ENCODE assay signal across 24 cellular contexts in the genomic region with DNA sequence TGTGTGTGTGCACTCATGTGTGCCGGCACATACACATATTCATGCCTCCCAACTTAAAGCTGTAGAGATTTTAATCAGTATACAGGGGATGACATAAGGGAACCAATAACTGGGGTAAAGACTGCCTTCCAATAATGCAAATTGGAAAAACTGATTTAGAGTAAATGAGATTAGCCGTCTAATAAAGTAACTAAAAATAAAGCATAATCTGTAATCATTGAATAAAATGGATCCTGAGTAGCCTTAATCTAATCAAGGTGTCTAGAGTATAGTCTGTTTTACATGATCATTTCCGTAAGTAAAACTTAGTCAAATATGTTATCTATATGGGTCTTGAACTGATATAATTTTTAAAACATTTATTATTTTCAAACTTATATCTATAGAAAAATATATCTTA.
DNase-seq lines count a peak whose midpoint lies in the region; ATAC-seq, FAIRE-seq and TF ChIP-seq lines count a peak whose summit lies in the region.
"Had no signal": no experiment of that assay in that cellular context is flagged by ENCODE, and none has a peak within 500 bp of the region (broad histone marks: within the 10 kb centered on the region; RNA-seq: fewer than 3 reads in every experiment).

No MANE protein-coding gene starts in this region.

- no peak overlapping the region for H3K27ac ChIP-seq in GM12878 (ENCODE audit: control insufficient read depth, insufficient read depth)
- H3K27ac ChIP-seq: 22Rv1, BLaER1, C4-2B had no signal

- H4K20me1 ChIP-seq in GM12878 (ENCODE audit: control insufficient read depth, insufficient read depth): no peaks in the 10 kb centered on the region
- H4K20me1 ChIP-seq: BLaER1 had no signal

- TF ChIP-seq POLR2A in GM12878 (IDR thresholded peaks at IDR 0.05; ENCODE audit: low read depth, low read length): no peak

- ATAC-seq in HG03432 (IDR thresholded peaks at IDR 0.05; ENCODE audit: unreplicated experiment) (peak; percentile 31), GM12878 (peak; percentile 50)
- no peak for ATAC-seq in activated T-cell treated with anti-CD3 and anti-CD28 coated beads, Interleukin-2, amount 50 U/mL, for 72 hours (replicated peaks in 1 of 2)
- ATAC-seq: CD8-positive, alpha-beta T cell had no signal

- no peak overlapping the region for H3K9ac ChIP-seq in GM12878 (ENCODE audit: control insufficient read depth, insufficient read depth, low read length)
- H3K9ac ChIP-seq: BLaER1 had no signal

- H3K4me2 ChIP-seq in GM12878 (ENCODE audit: control insufficient read depth, insufficient read depth): no peak overlapping the region
- H3K4me2 ChIP-seq: BLaER1 had no signal

- FAIRE-seq in GM12878 (lab: Jason Lieb, UNC): no peak
- FAIRE-seq: A204.1, GM12891, GM18507, H54 had no signal

- 32% methylated on average over 3 of the region's 3 CpGs for WGBS in GM12878 (ENCODE audit: insufficient coverage, insufficient replicate concordance, low lambda C conversion rate, missing lambda C conversion rate)

- H3K9me3 Mint-ChIP-seq in activated T-cell treated with anti-CD3 and anti-CD28 coated beads, Interleukin-2, amount 50 U/mL, for 72 hours: peaks cover 1 to 5% of the 10 kb centered on the region in 2 donors
- H3K9me3 Mint-ChIP-seq in Calu3 (ENCODE audit: low read depth, unreplicated experiment): no peaks in the 10 kb centered on the region

- H3K9me3 ChIP-seq in GM12878 (replicated peaks; ENCODE audit: control insufficient read depth, insufficient read depth, low read length): no peaks in the 10 kb centered on the region
- H3K9me3 ChIP-seq: BLaER1, Caco-2, HAP-1 had no signal

- no peak overlapping the region for H2AFZ ChIP-seq in GM12878 (ENCODE audit: control insufficient read depth, low read depth, low read length)

- H3K4me1 ChIP-seq in GM12878 (ENCODE audit: control insufficient read depth, insufficient read depth, low read length): no peaks in the 10 kb centered on the region
- H3K4me1 ChIP-seq: BLaER1, Caco-2 had no signal

- no peak for TF ChIP-seq EP300 in GM12878 (IDR thresholded peaks at IDR 0.05; ENCODE audit: borderline replicate concordance in 1 of 2, control insufficient read depth in 1 of 2, low read depth in 2 of 2, low read length in 2 of 2)

- no peak overlapping the region for H3K4me3 ChIP-seq in GM12878
- H3K4me3 ChIP-seq: BLaER1, HAP-1 had no signal

- H3K36me3 Mint-ChIP-seq in activated T-cell treated with anti-CD3 and anti-CD28 coated beads, Interleukin-2, amount 50 U/mL, for 72 hours (ENCODE audit: insufficient read depth in 2 of 2): no peaks in the 10 kb centered on the region
- no peaks in the 10 kb centered on the region for H3K36me3 Mint-ChIP-seq in Calu3 (ENCODE audit: insufficient read depth, unreplicated experiment)
- H3K36me3 Mint-ChIP-seq: CD4-positive, CD25-positive, alpha-beta regulatory T cell; CD8-positive, alpha-beta T cell had no signal

- TF ChIP-seq CTCF in GM12878 (IDR thresholded peaks at IDR 0.05 in 2 of 3, conservative IDR thresholded peaks at IDR 0.05 in 1 of 3; ENCODE audit: control insufficient read depth in 2 of 3, extremely low read depth in 1 of 3, insufficient read depth in 1 of 3, low read depth in 3 of 3, low read length in 3 of 3): no peak
- TF ChIP-seq CTCF in Calu3 (IDR thresholded peaks at IDR 0.05; ENCODE audit: unreplicated experiment): no peak

- no peaks in the 10 kb centered on the region for H3K4me1 Mint-ChIP-seq in activated T-cell treated with anti-CD3 and anti-CD28 coated beads, Interleukin-2, amount 50 U/mL, for 72 hours (ENCODE audit: low read depth)
- no peaks in the 10 kb centered on the region for H3K4me1 Mint-ChIP-seq in Calu3 (ENCODE audit: low read depth, unreplicated experiment)
- H3K4me1 Mint-ChIP-seq: B cell; CD4-positive, CD25-positive, alpha-beta regulatory T cell had no signal

- RAD21 ChIA-PET in GM12878 (lab: Charles Lee; ENCODE audit: unreplicated experiment): no interaction called here

- no peak for TF ChIP-seq RAD21 in GM12878 (IDR thresholded peaks at IDR 0.05; ENCODE audit: insufficient read depth, low read depth, low read length)

- H3K36me3 ChIP-seq in GM12878 (ENCODE audit: control insufficient read depth in 2 of 2, insufficient read depth in 2 of 2, low read length in 1 of 2): no peaks in the 10 kb centered on the region
- H3K36me3 ChIP-seq: BLaER1, HAP-1 had no signal

- POLR2A ChIA-PET in GM12878 (lab: Charles Lee): no interaction called here

- no peaks in the 10 kb centered on the region for H3K79me2 ChIP-seq in GM12878 (ENCODE audit: control insufficient read depth, insufficient read depth, low read length)

- H3K27ac Mint-ChIP-seq in activated T-cell treated with anti-CD3 and anti-CD28 coated beads, Interleukin-2, amount 50 U/mL, for 72 hours: no peak overlapping the region
- no peak overlapping the region for H3K27ac Mint-ChIP-seq in Calu3 (ENCODE audit: unreplicated experiment)
- H3K27ac Mint-ChIP-seq: B cell; CD4-positive, CD25-positive, alpha-beta regulatory T cell; CD8-positive, alpha-beta T cell; HFFc6 had no signal

- intact Hi-C loops in GM12878 (cut with micrococcal nuclease; ENCODE audit: unreplicated experiment): no loop called here
- intact Hi-C loops in Calu3 (cut with micrococcal nuclease; ENCODE audit: unreplicated experiment): no loop called here

- H3K27me3 ChIP-seq in GM12878 (replicated peaks in 1 of 2; ENCODE audit: control insufficient read depth in 2 of 2, insufficient read depth in 2 of 2, low read length in 1 of 2): no peaks in the 10 kb centered on the region
- H3K27me3 ChIP-seq: BLaER1 had no signal

- in situ Hi-C loops in GM12878 (cut with MboI): no loop called here

- DNase-seq in SK-N-DZ (ENCODE audit: low spot score) (peak; percentile 40), GM12878 (ENCODE audit: low read depth, low spot score) (no peak), Calu3 (no peak), NCI-H187 (lab: John Stamatoyannopoulos, UW) (no peak)
- DNase-seq in activated T-cell treated with anti-CD3 and anti-CD28 coated beads, Interleukin-2, amount 50 U/mL, for 72 hours: no peak
- DNase-seq: Caco-2; CD4-positive, CD25-positive, alpha-beta regulatory T cell; CD8-positive, alpha-beta T cell; DMS 273 treated with DMSO at 0.1 percent for 48 hours; DMS79; EL; GDM1; GOT3; HFFc6 had no signal

- SMC1A ChIA-PET in GM12878 (lab: Charles Lee; ENCODE audit: uncharacterized antibody, unreplicated experiment): no interaction called here

- BruUV-seq in GM12878 (replicated peaks; lab: Mats Ljungman, UMichigan) (no TSS peak), Calu3 (replicated peaks; lab: Mats Ljungman, UMichigan) (no TSS peak)

- no peaks in the 10 kb centered on the region for H3K27me3 Mint-ChIP-seq in activated T-cell treated with anti-CD3 and anti-CD28 coated beads, Interleukin-2, amount 50 U/mL, for 72 hours (ENCODE audit: low read depth)
- no peaks in the 10 kb centered on the region for H3K27me3 Mint-ChIP-seq in Calu3 (ENCODE audit: unreplicated experiment)
- H3K27me3 Mint-ChIP-seq: B cell; CD4-positive, CD25-positive, alpha-beta regulatory T cell had no signal

- H3K4me3 Mint-ChIP-seq in activated T-cell treated with anti-CD3 and anti-CD28 coated beads, Interleukin-2, amount 50 U/mL, for 72 hours: no peak overlapping the region
- no peak overlapping the region for H3K4me3 Mint-ChIP-seq in Calu3 (ENCODE audit: low read depth, unreplicated experiment)
- H3K4me3 Mint-ChIP-seq: B cell; CD4-positive, CD25-positive, alpha-beta regulatory T cell; CD8-positive, alpha-beta T cell; HFFc6 had no signal

- CTCF ChIA-PET in GM12878 (lab: Yijun Ruan, JAX): no interaction called here
- CTCF ChIA-PET in Calu3 (lab: Charles Lee): no interaction called here

TF ChIP-seq in GM12878, 131 proteins besides CTCF, POLR2A, EP300 and RAD21 (continues in another document):
- TF ChIP-seq RELA (IDR thresholded peaks at IDR 0.05; ENCODE audit: borderline replicate concordance, partially characterized antibody) (no peak), CEBPB (IDR thresholded peaks at IDR 0.05; ENCODE audit: borderline replicate concordance in 1 of 2, low read depth in 2 of 2, low read length in 2 of 2) (no peak), ZNF207 (IDR thresholded peaks at IDR 0.05; ENCODE audit: borderline replicate concordance) (no peak), YY1 (IDR thresholded peaks at IDR 0.05; ENCODE audit: low read depth, low read length) (no peak), BACH1 (IDR thresholded peaks at IDR 0.05; ENCODE audit: borderline replicate concordance) (no peak), FOXK2 (IDR thresholded peaks at IDR 0.05) (no peak), WRNIP1 (IDR thresholded peaks at IDR 0.05; ENCODE audit: borderline replicate concordance, low read depth, low read length) (no peak)
- TF ChIP-seq, protein P1, sequence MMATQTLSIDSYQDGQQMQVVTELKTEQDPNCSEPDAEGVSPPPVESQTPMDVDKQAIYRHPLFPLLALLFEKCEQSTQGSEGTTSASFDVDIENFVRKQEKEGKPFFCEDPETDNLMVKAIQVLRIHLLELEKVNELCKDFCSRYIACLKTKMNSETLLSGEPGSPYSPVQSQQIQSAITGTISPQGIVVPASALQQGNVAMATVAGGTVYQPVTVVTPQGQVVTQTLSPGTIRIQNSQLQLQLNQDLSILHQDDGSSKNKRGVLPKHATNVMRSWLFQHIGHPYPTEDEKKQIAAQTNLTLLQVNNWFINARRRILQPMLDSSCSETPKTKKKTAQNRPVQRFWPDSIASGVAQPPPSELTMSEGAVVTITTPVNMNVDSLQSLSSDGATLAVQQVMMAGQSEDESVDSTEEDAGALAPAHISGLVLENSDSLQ (IDR thresholded peaks at IDR 0.05): no peak
- TF ChIP-seq, protein P2, sequence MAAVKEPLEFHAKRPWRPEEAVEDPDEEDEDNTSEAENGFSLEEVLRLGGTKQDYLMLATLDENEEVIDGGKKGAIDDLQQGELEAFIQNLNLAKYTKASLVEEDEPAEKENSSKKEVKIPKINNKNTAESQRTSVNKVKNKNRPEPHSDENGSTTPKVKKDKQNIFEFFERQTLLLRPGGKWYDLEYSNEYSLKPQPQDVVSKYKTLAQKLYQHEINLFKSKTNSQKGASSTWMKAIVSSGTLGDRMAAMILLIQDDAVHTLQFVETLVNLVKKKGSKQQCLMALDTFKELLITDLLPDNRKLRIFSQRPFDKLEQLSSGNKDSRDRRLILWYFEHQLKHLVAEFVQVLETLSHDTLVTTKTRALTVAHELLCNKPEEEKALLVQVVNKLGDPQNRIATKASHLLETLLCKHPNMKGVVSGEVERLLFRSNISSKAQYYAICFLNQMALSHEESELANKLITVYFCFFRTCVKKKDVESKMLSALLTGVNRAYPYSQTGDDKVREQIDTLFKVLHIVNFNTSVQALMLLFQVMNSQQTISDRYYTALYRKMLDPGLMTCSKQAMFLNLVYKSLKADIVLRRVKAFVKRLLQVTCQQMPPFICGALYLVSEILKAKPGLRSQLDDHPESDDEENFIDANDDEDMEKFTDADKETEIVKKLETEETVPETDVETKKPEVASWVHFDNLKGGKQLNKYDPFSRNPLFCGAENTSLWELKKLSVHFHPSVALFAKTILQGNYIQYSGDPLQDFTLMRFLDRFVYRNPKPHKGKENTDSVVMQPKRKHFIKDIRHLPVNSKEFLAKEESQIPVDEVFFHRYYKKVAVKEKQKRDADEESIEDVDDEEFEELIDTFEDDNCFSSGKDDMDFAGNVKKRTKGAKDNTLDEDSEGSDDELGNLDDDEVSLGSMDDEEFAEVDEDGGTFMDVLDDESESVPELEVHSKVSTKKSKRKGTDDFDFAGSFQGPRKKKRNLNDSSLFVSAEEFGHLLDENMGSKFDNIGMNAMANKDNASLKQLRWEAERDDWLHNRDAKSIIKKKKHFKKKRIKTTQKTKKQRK (IDR thresholded peaks at IDR 0.05; ENCODE audit: low read depth, low read length): no peak

Comparison
In these comparisons a context has a peak if more than half of its experiments do, and no peak if none do; other contexts are left out.
1. ATAC-seq: peak in HG03432 (single experiment) and GM12878 (single experiment); none in activated T-cell treated with anti-CD3 and anti-CD28 coated beads, Interleukin-2, amount 50 U/mL, for 72 hours (0 of 2).